Comparison of ENCODE assay signal across 14 cellular contexts in the genomic region with DNA sequence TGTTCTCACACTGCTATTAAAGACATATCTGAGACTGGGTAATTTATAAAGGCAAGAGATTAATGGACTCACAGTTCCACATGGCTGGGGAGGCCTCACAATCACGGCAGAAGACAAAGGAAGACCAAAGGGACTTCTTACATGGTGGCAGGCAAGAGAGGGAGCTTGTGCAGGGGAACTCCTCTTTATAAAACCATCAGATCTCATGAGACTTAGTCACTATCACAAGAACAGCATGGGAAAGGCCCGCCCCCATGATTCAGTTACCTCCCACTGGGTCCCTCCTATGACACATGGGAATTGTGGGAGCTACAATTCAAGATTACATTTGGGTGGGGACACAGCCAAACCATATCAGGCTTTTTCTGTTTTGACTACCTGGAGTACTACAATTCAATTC. TPM values are rescaled to one million over a fixed set of nuclear protein-coding genes. Genes with fewer than 3 reads are reported as not detected.
DNase-seq lines count a peak whose midpoint lies in the region; ATAC-seq and TF ChIP-seq lines count a peak whose summit lies in the region.
"Not testable (repeated sequence)": the region's sequence is repeated elsewhere in the genome, so short reads cannot be mapped to it uniquely, and the experiment has no call there.
"Had no signal": no experiment of that assay in that cellular context is flagged by ENCODE, and none has a peak within 500 bp of the region (broad histone marks: within the 10 kb centered on the region; RNA-seq: fewer than 3 reads in every experiment).

No MANE protein-coding gene starts in this region.

- not testable (repeated sequence) for TF ChIP-seq CTCF in brain microvascular endothelial cell (IDR thresholded peaks at IDR 0.05; ENCODE audit: low read depth, low read length, missing control alignments); fibroblast of mammary gland (conservative IDR thresholded peaks at IDR 0.05; ENCODE audit: control insufficient read depth, insufficient read depth, low read depth, low read length)

- POLR2A ChIA-PET in activated CD4-positive, alpha-beta T cell treated with anti-CD3 and anti-CD28 coated beads for 36 hours (lab: Charles Lee) = not testable (repeated sequence)

- H3K36me3 Mint-ChIP-seq in activated CD4-positive, alpha-beta T cell treated with anti-CD3 and anti-CD28 coated beads for 36 hours (ENCODE audit: low read depth); activated naive CD8-positive, alpha-beta T cell treated with anti-CD3 and anti-CD28 coated beads, Interleukin-2, amount 50 U/mL, for 24 hours (ENCODE audit: low read depth): not testable (repeated sequence)

- not testable (repeated sequence) for H3K4me3 Mint-ChIP-seq in activated CD4-positive, alpha-beta T cell treated with anti-CD3 and anti-CD28 coated beads for 36 hours; activated naive CD8-positive, alpha-beta T cell treated with anti-CD3 and anti-CD28 coated beads, Interleukin-2, amount 50 U/mL, for 24 hours

- not testable (repeated sequence) for H3K27ac Mint-ChIP-seq in activated CD4-positive, alpha-beta T cell treated with anti-CD3 and anti-CD28 coated beads for 36 hours; activated naive CD8-positive, alpha-beta T cell treated with anti-CD3 and anti-CD28 coated beads, Interleukin-2, amount 50 U/mL, for 24 hours

- intact Hi-C loops in activated CD4-positive, alpha-beta T cell treated with anti-CD3 and anti-CD28 coated beads for 36 hours (cut with DNase I, micrococcal nuclease) = not testable (repeated sequence)

- not testable (repeated sequence) for ATAC-seq in activated CD4-positive, alpha-beta T cell treated with anti-CD3 and anti-CD28 coated beads for 36 hours; activated naive CD8-positive, alpha-beta T cell treated with anti-CD3 and anti-CD28 coated beads, Interleukin-2, amount 50 U/mL, for 24 hours

- peaks cover 22% of the 10 kb centered on the region for H3K4me1 Mint-ChIP-seq in activated CD4-positive, alpha-beta T cell treated with anti-CD3 and anti-CD28 coated beads for 36 hours
- H3K4me1 Mint-ChIP-seq in activated naive CD8-positive, alpha-beta T cell treated with anti-CD3 and anti-CD28 coated beads, Interleukin-2, amount 50 U/mL, for 24 hours = peaks cover 36% of the 10 kb centered on the region

- not testable (repeated sequence) for H3K4me3 ChIP-seq in brain microvascular endothelial cell (ENCODE audit: low read depth, low read length); fibroblast of mammary gland (ENCODE audit: control insufficient read depth, low read depth, low read length)

- H3K9me3 Mint-ChIP-seq in activated CD4-positive, alpha-beta T cell treated with anti-CD3 and anti-CD28 coated beads for 36 hours (ENCODE audit: low read depth); activated naive CD8-positive, alpha-beta T cell treated with anti-CD3 and anti-CD28 coated beads, Interleukin-2, amount 50 U/mL, for 24 hours: not testable (repeated sequence)

- H3K27me3 ChIP-seq in brain microvascular endothelial cell (replicated peaks) = not testable (repeated sequence)

- H3K27ac ChIP-seq in brain microvascular endothelial cell = peak overlapping the region; percentile 64

- DNase-seq in A172 (ENCODE audit: low spot score) (peak; percentile 65), ELR (ENCODE audit: low read depth) (peak; percentile 18), RPMI7951 (ENCODE audit: low read depth) (peak; percentile 84), brain microvascular endothelial cell (peak; percentile 69), fibroblast of mammary gland (ENCODE audit: low read depth) (peak; percentile 32)
- DNase-seq in activated CD4-positive, alpha-beta T cell treated with anti-CD3 and anti-CD28 coated beads for 36 hours = peak; percentile 9
- DNase-seq in activated naive CD8-positive, alpha-beta T cell treated with anti-CD3 and anti-CD28 coated beads, Interleukin-2, amount 50 U/mL, for 24 hours = peak; percentile 1
- DNase-seq in stimulated activated CD4-positive, alpha-beta T cell treated with anti-CD3 and anti-CD28 coated beads, Interleukin-1b, Interleukin-23, amount 100 ng/mL, for 48 hours = peak; percentile 1

- not testable (repeated sequence) for H3K27me3 Mint-ChIP-seq in activated CD4-positive, alpha-beta T cell treated with anti-CD3 and anti-CD28 coated beads for 36 hours; activated naive CD8-positive, alpha-beta T cell treated with anti-CD3 and anti-CD28 coated beads, Interleukin-2, amount 50 U/mL, for 24 hours

- in situ Hi-C loops in brain microvascular endothelial cell (cut with HindIII; ENCODE audit: low pct_ligation_motif_present, low sequenced_read_pairs) = not testable (repeated sequence)

- CTCF ChIA-PET in activated CD4-positive, alpha-beta T cell treated with anti-CD3 and anti-CD28 coated beads for 36 hours (lab: Charles Lee) = not testable (repeated sequence)

- not testable (repeated sequence) for H3K36me3 ChIP-seq in brain microvascular endothelial cell (replicated peaks)

RNA-seq across cellular contexts. Expression of a gene that starts 16.6 kb away (rescaled TPM):
- total RNA-seq in A172 (2014; rRNA removed; shearing (Covaris generic)) = not detected in 2 replicates
- not detected in 2 replicates for total RNA-seq in RPMI7951 (2014; rRNA removed; shearing (Covaris generic))
- not detected for total RNA-seq in activated CD4-positive, alpha-beta T cell treated with anti-CD3 and anti-CD28 coated beads for 36 hours
- total RNA-seq: GM23338, H9, HFFc6, LHCN-M2, Right ventricle myocardium inferior, SJCRH30 had no signal

Comparison
In these comparisons a context has a peak if more than half of its experiments do, and no peak if none do; other contexts are left out.
1. DNase-seq: peak in every context shown above with its lines; median percentile 84 in RPMI7951; 69 in brain microvascular endothelial cell; 65 in A172; 32 in fibroblast of mammary gland; 18 in ELR; 9 in activated CD4-positive, alpha-beta T cell treated with anti-CD3 and anti-CD28 coated beads for 36 hours; 1 in activated naive CD8-positive, alpha-beta T cell treated with anti-CD3 and anti-CD28 coated beads, Interleukin-2, amount 50 U/mL, for 24 hours; 1 in stimulated activated CD4-positive, alpha-beta T cell treated with anti-CD3 and anti-CD28 coated beads, Interleukin-1b, Interleukin-23, amount 100 ng/mL, for 48 hours.